ENCODE assay signal across 1 cellular context in genomic region chr7:35694161-35694783, GRCh38.
TF ChIP-seq lines count a peak whose summit lies in the region.

No MANE protein-coding gene starts in this region.

TF ChIP-seq in HepG2, 621 proteins besides CTCF, POLR2A, EP300 and RAD21 (continued from another document):
- TF ChIP-seq, protein P1, sequence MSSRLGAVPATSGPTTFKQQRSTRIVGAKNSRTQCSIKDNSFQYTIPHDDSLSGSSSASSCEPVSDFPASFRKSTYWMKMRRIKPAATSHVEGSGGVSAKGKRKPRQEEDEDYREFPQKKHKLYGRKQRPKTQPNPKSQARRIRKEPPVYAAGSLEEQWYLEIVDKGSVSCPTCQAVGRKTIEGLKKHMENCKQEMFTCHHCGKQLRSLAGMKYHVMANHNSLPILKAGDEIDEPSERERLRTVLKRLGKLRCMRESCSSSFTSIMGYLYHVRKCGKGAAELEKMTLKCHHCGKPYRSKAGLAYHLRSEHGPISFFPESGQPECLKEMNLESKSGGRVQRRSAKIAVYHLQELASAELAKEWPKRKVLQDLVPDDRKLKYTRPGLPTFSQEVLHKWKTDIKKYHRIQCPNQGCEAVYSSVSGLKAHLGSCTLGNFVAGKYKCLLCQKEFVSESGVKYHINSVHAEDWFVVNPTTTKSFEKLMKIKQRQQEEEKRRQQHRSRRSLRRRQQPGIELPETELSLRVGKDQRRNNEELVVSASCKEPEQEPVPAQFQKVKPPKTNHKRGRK (CRISPR knock-in tag; IDR thresholded peaks at IDR 0.05) = no peak
- TF ChIP-seq RFXAP (CRISPR knock-in tag; IDR thresholded peaks at IDR 0.05; ENCODE audit: borderline replicate concordance) = no peak
- TF ChIP-seq ZNF572 (CRISPR knock-in tag; IDR thresholded peaks at IDR 0.05) = no peak
- no peak for TF ChIP-seq ZNF354B (CRISPR knock-in tag; IDR thresholded peaks at IDR 0.05)
- no peak for TF ChIP-seq TAF1 (CRISPR knock-in tag; IDR thresholded peaks at IDR 0.05)
- TF ChIP-seq, protein P2, sequence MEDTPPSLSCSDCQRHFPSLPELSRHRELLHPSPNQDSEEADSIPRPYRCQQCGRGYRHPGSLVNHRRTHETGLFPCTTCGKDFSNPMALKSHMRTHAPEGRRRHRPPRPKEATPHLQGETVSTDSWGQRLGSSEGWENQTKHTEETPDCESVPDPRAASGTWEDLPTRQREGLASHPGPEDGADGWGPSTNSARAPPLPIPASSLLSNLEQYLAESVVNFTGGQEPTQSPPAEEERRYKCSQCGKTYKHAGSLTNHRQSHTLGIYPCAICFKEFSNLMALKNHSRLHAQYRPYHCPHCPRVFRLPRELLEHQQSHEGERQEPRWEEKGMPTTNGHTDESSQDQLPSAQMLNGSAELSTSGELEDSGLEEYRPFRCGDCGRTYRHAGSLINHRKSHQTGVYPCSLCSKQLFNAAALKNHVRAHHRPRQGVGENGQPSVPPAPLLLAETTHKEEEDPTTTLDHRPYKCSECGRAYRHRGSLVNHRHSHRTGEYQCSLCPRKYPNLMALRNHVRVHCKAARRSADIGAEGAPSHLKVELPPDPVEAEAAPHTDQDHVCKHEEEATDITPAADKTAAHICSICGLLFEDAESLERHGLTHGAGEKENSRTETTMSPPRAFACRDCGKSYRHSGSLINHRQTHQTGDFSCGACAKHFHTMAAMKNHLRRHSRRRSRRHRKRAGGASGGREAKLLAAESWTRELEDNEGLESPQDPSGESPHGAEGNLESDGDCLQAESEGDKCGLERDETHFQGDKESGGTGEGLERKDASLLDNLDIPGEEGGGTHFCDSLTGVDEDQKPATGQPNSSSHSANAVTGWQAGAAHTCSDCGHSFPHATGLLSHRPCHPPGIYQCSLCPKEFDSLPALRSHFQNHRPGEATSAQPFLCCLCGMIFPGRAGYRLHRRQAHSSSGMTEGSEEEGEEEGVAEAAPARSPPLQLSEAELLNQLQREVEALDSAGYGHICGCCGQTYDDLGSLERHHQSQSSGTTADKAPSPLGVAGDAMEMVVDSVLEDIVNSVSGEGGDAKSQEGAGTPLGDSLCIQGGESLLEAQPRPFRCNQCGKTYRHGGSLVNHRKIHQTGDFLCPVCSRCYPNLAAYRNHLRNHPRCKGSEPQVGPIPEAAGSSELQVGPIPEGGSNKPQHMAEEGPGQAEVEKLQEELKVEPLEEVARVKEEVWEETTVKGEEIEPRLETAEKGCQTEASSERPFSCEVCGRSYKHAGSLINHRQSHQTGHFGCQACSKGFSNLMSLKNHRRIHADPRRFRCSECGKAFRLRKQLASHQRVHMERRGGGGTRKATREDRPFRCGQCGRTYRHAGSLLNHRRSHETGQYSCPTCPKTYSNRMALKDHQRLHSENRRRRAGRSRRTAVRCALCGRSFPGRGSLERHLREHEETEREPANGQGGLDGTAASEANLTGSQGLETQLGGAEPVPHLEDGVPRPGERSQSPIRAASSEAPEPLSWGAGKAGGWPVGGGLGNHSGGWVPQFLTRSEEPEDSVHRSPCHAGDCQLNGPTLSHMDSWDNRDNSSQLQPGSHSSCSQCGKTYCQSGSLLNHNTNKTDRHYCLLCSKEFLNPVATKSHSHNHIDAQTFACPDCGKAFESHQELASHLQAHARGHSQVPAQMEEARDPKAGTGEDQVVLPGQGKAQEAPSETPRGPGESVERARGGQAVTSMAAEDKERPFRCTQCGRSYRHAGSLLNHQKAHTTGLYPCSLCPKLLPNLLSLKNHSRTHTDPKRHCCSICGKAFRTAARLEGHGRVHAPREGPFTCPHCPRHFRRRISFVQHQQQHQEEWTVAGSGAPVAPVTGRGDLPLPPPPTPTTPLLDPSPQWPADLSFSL (CRISPR knock-in tag; IDR thresholded peaks at IDR 0.05) = 0 out of 2 replicates have a peak, but pooled peaks have one; percentile 8
- no peak for TF ChIP-seq GMEB2 (CRISPR knock-in tag; IDR thresholded peaks at IDR 0.05; ENCODE audit: low read depth)
- 0 out of 2 replicates have a peak, but pooled peaks have one; percentile 44 for TF ChIP-seq ZNF343 (CRISPR knock-in tag; IDR thresholded peaks at IDR 0.05)
- no peak for TF ChIP-seq ZNF235 (CRISPR knock-in tag; IDR thresholded peaks at IDR 0.05; ENCODE audit: borderline replicate concordance)
- TF ChIP-seq, protein P3, sequence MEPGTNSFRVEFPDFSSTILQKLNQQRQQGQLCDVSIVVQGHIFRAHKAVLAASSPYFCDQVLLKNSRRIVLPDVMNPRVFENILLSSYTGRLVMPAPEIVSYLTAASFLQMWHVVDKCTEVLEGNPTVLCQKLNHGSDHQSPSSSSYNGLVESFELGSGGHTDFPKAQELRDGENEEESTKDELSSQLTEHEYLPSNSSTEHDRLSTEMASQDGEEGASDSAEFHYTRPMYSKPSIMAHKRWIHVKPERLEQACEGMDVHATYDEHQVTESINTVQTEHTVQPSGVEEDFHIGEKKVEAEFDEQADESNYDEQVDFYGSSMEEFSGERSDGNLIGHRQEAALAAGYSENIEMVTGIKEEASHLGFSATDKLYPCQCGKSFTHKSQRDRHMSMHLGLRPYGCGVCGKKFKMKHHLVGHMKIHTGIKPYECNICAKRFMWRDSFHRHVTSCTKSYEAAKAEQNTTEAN (CRISPR knock-in tag; conservative IDR thresholded peaks at IDR 0.05) = no peak
- TF ChIP-seq ATF7 (IDR thresholded peaks at IDR 0.05) = no peak
- 0 out of 2 replicates have a peak, but pooled peaks have one; percentile 8 for TF ChIP-seq ATF7 (CRISPR knock-in tag; IDR thresholded peaks at IDR 0.05)
- no peak for TF ChIP-seq AKAP8 (CRISPR knock-in tag; IDR thresholded peaks at IDR 0.05)
- no peak for TF ChIP-seq CENPBD1 (CRISPR knock-in tag; IDR thresholded peaks at IDR 0.05; ENCODE audit: borderline replicate concordance, low read depth)
- no peak for TF ChIP-seq CEBPB (IDR thresholded peaks at IDR 0.05; ENCODE audit: borderline replicate concordance, low read depth, low read length)
- TF ChIP-seq MIER3 (CRISPR knock-in tag; IDR thresholded peaks at IDR 0.05; ENCODE audit: borderline replicate concordance) = no peak
- TF ChIP-seq ZIK1 (CRISPR knock-in tag; IDR thresholded peaks at IDR 0.05; ENCODE audit: borderline replicate concordance, low read depth) = no peak
- TF ChIP-seq, protein P4, sequence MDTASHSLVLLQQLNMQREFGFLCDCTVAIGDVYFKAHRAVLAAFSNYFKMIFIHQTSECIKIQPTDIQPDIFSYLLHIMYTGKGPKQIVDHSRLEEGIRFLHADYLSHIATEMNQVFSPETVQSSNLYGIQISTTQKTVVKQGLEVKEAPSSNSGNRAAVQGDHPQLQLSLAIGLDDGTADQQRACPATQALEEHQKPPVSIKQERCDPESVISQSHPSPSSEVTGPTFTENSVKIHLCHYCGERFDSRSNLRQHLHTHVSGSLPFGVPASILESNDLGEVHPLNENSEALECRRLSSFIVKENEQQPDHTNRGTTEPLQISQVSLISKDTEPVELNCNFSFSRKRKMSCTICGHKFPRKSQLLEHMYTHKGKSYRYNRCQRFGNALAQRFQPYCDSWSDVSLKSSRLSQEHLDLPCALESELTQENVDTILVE (CRISPR knock-in tag; IDR thresholded peaks at IDR 0.05) = no peak
- no peak for TF ChIP-seq RNF2 (conservative IDR thresholded peaks at IDR 0.05; ENCODE audit: low read depth)
- TF ChIP-seq ZNF891 (CRISPR knock-in tag; IDR thresholded peaks at IDR 0.05) = peak; percentile 45; the same call in 1 of the 2 replicates
- TF ChIP-seq ZNF414 (CRISPR knock-in tag; IDR thresholded peaks at IDR 0.05) = no peak
- no peak for TF ChIP-seq SRSF9 (IDR thresholded peaks at IDR 0.05; ENCODE audit: borderline replicate concordance, insufficient read depth, low read depth, low read length, poor library complexity, severe bottlenecking)
- TF ChIP-seq HNF1B (CRISPR knock-in tag; IDR thresholded peaks at IDR 0.05) = no peak
- TF ChIP-seq ZNF362 (CRISPR knock-in tag; IDR thresholded peaks at IDR 0.05; ENCODE audit: borderline replicate concordance) = no peak
